ENCODE assay signal across 15 cellular contexts in the genomic region with DNA sequence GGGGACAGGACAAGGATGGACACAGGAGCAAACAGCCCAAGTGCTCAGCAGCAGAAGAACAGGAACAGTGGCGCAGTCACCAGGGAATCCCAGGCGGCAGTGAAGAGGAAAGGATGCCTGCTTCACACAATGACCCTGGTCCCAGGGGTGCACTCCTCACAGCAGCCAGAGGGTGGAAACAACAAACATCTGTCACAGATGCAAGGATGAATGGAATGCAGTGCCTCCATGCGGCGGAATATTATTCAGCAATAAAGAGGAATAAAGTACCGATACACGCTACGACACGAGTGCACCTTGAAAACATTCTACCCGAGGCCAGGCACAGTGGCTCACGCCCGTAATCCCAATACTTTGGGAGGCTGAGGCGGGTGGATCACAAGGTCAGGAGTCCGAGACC. TPM values are rescaled to one million over a fixed set of nuclear protein-coding genes. Genes with fewer than 3 reads are reported as not detected.
A peak's percentile ranks its signal among the peaks of the same experiment; 100 is the strongest.
DNase-seq lines count a peak whose midpoint lies in the region; ATAC-seq, FAIRE-seq and TF ChIP-seq lines count a peak whose summit lies in the region.
"Had no signal": no experiment of that assay in that cellular context is flagged by ENCODE, and none has a peak within 500 bp of the region (broad histone marks: within the 10 kb centered on the region; RNA-seq: fewer than 3 reads in every experiment).

No MANE protein-coding gene starts in this region.

- peak overlapping the region; percentile 60 for H3K18ac ChIP-seq in H1 (ENCODE audit: extremely low read depth, low read length)
- H3K18ac ChIP-seq in mesenchymal stem cell (ENCODE audit: low read depth in 1 of 2, low read length in 2 of 2) = no peak overlapping the region

- H3K4me1 ChIP-seq in H1 (replicated peaks in 1 of 4; ENCODE audit: control insufficient read depth in 3 of 4, insufficient read depth in 4 of 4, low read length in 3 of 4) (peaks cover 2 to 15% (median 8%) of the 10 kb centered on the region in 4 experiments), mesenchymal stem cell (ENCODE audit: control insufficient read depth, insufficient read depth, low read depth, low read length) (peaks cover 39% of the 10 kb centered on the region), tibial artery (peaks cover 0 to 64% (median 47%) of the 10 kb centered on the region in 4 donors)

- WGBS in H1 (ENCODE audit: extremely low coverage in 1 of 2, insufficient coverage in 1 of 2, insufficient read length in 1 of 2, insufficient replicate concordance in 2 of 2, low coverage in 1 of 2, low lambda C conversion rate in 2 of 2, missing lambda C conversion rate in 1 of 2), 2 experiments = 93% methylated on average over 13 of the region's 13 CpGs; no CpG with 5 or more reads in 1 of the 2 experiments
- WGBS in mesenchymal stem cell = 93% methylated on average over 13 of the region's 13 CpGs

- H2BK20ac ChIP-seq in H1 (ENCODE audit: low read length) = no peak overlapping the region

- H3K36me3 ChIP-seq in H1 (ENCODE audit: control insufficient read depth in 2 of 4, insufficient read depth in 4 of 4, low read length in 3 of 4) (peaks cover 30 to 72% (median 47%) of the 10 kb centered on the region in 4 experiments), mesenchymal stem cell (ENCODE audit: control insufficient read depth in 1 of 2, insufficient read depth in 2 of 2, low read depth in 1 of 2, low read length in 2 of 2) (peaks cover 65 to 73% of the 10 kb centered on the region in 2 experiments), tibial artery (peaks cover 31 to 63% (median 40%) of the 10 kb centered on the region in 3 donors)

- no peak overlapping the region for H3K56ac ChIP-seq in H1 (replicated peaks; ENCODE audit: insufficient read length, low read depth, low read length)

- H3K27me3 Mint-ChIP-seq in T-helper 17 cell = no peaks in the 10 kb centered on the region
- H3K27me3 Mint-ChIP-seq: activated CD4-positive, alpha-beta T cell treated with anti-CD3 and anti-CD28 coated beads for 36 hours had no signal

- TF ChIP-seq RAD21 in H1 (IDR thresholded peaks at IDR 0.05 in 1 of 2, conservative IDR thresholded peaks at IDR 0.05 in 1 of 2; ENCODE audit: low read depth in 2 of 2, low read length in 2 of 2) = no peak

- no peak overlapping the region for H3K4ac ChIP-seq in H1 (replicated peaks; ENCODE audit: insufficient read length, low read depth, low read length)
- no peak overlapping the region for H3K4ac ChIP-seq in mesenchymal stem cell (ENCODE audit: low read depth in 1 of 2, low read length in 2 of 2)

- no peak overlapping the region for H4K91ac ChIP-seq in H1 (replicated peaks; ENCODE audit: insufficient read length, low read length)
- no peak overlapping the region for H4K91ac ChIP-seq in mesenchymal stem cell (ENCODE audit: low read length)

- no peaks in the 10 kb centered on the region for H3K27me3 ChIP-seq in H1 (replicated peaks in 1 of 4; ENCODE audit: control insufficient read depth in 3 of 4, extremely low read depth in 1 of 4, insufficient read depth in 3 of 4, low read length in 3 of 4)
- no peaks in the 10 kb centered on the region for H3K27me3 ChIP-seq in mesenchymal stem cell (ENCODE audit: control insufficient read depth in 1 of 2, insufficient read depth in 1 of 2, low read length in 2 of 2)
- no peaks in the 10 kb centered on the region for H3K27me3 ChIP-seq in tibial artery

- no peak overlapping the region for H2BK120ac ChIP-seq in H1 (replicated peaks; ENCODE audit: low read depth, low read length)
- no peak overlapping the region for H2BK120ac ChIP-seq in mesenchymal stem cell (ENCODE audit: low read depth, low read length)

- H3K14ac ChIP-seq in H1 (ENCODE audit: insufficient read length) (no peak overlapping the region), mesenchymal stem cell (ENCODE audit: low read length in 2 of 2) (peak overlapping the region in 1 of 2 experiments; percentile 80)

- no peak for TF ChIP-seq POLR2A in H1 (IDR thresholded peaks at IDR 0.05; ENCODE audit: control extremely low read depth in 1 of 2, low read depth in 2 of 2, low read length in 2 of 2)

- H4K5ac ChIP-seq in H1 (ENCODE audit: insufficient read length, low read depth, low read length) = no peak overlapping the region

- peak overlapping the region; percentile 12; the same call in 1 of the 2 replicates for H2BK5ac ChIP-seq in H1 (ENCODE audit: low read depth, low read length)
- no peak overlapping the region for H2BK5ac ChIP-seq in mesenchymal stem cell (ENCODE audit: low read depth, low read length, poor library complexity, severe bottlenecking)

- no peak overlapping the region for H3K4me3 ChIP-seq in H1 (ENCODE audit: extremely low read depth in 1 of 4, insufficient read depth in 2 of 4, low read depth in 3 of 4, low read length in 4 of 4)
- H3K4me3 ChIP-seq in mesenchymal stem cell (ENCODE audit: insufficient read depth in 1 of 2, low read depth in 1 of 2, low read length in 2 of 2) = no peak overlapping the region
- no peak overlapping the region for H3K4me3 ChIP-seq in tibial artery
- H3K4me3 ChIP-seq: K562 had no signal

- H3K27ac ChIP-seq in H1 (ENCODE audit: low read depth, low read length) (no peak overlapping the region), mesenchymal stem cell (ENCODE audit: low read length, poor library complexity, severe bottlenecking) (peak overlapping the region; percentile 2), tibial artery (peak overlapping the region; percentile 63 to 69)

- intact Hi-C loops in tibial artery (cut with DNase I; ENCODE audit: low total_unique reads) = no loop called here

- H3K36me3 Mint-ChIP-seq in T-helper 17 cell (ENCODE audit: low read depth) = peaks cover 9% of the 10 kb centered on the region

- H3K23ac ChIP-seq in H1 (ENCODE audit: insufficient read length) (no peak overlapping the region), mesenchymal stem cell (ENCODE audit: low read length in 2 of 2) (peak overlapping the region in 1 of 2 experiments; percentile 2)

- POLR2A ChIA-PET in H1 (lab: Charles Lee; ENCODE audit: partially characterized antibody) = interaction anchor here (0.6 to 3.0 kb wide), 4 partner anchors 11 to 20 kb away, joined by 3 to 27 read pairs (median 6); partner anchors contain the start of gene CSNK1E

- no peak for TF ChIP-seq EP300 in H1 (IDR thresholded peaks at IDR 0.05; ENCODE audit: borderline replicate concordance in 1 of 2, low read depth in 2 of 2, low read length in 2 of 2)

- peak overlapping the region; percentile 43 for H3K4me3 Mint-ChIP-seq in T-helper 17 cell
- H3K4me3 Mint-ChIP-seq: activated CD4-positive, alpha-beta T cell treated with anti-CD3 and anti-CD28 coated beads for 36 hours had no signal

- H4K8ac ChIP-seq in H1 (ENCODE audit: extremely low read depth, insufficient read depth, low read length) = no peak overlapping the region
- H4K8ac ChIP-seq in mesenchymal stem cell (ENCODE audit: low read length) = no peak overlapping the region

- ATAC-seq in T-helper 17 cell = no peak
- ATAC-seq in GM19452 (IDR thresholded peaks at IDR 0.05; ENCODE audit: unreplicated experiment) = no peak
- ATAC-seq: activated CD4-positive, alpha-beta T cell treated with anti-CD3 and anti-CD28 coated beads for 36 hours; K562; left lobe of liver had no signal

- TF ChIP-seq CTCF in H1 (IDR thresholded peaks at IDR 0.05; ENCODE audit: control extremely low read depth in 1 of 3, insufficient read depth in 1 of 3, low read depth in 1 of 3, low read length in 3 of 3) = peak; percentile 12 to 40 (median 39); a peak in 3 of 4 replicates
- peak in 1 of 2 experiments; percentile 14 for TF ChIP-seq CTCF in tibial artery (IDR thresholded peaks at IDR 0.05)

- DNase-seq in T-helper 17 cell (no peak), H1 (ENCODE audit: low read depth in 1 of 2, low spot score in 2 of 2) (no peak), mesenchymal stem cell (peak; percentile 37), tibial artery (no peak), G401 (ENCODE audit: low spot score) (no peak), iPS-NIHi11 (ENCODE audit: low spot score) (no peak), NCI-H146 treated with DMSO at 0.1 percent for 48 hours (lab: John Stamatoyannopoulos, UW; ENCODE audit: unreplicated experiment) (no peak)
- DNase-seq: activated CD4-positive, alpha-beta T cell treated with anti-CD3 and anti-CD28 coated beads for 36 hours; activated effector memory CD4-positive, alpha-beta T cell treated with anti-CD3 and anti-CD28 coated beads, Interleukin-2, amount 50 U/mL, for 16 hours; NCI-H187; stimulated activated naive CD4-positive, alpha-beta T cell treated with Interleukin-2 at 50 U/mL for 16 hours; SW 1271 had no signal

- no peak overlapping the region for H2BK15ac ChIP-seq in H1 (ENCODE audit: low read length)
- H2BK15ac ChIP-seq in mesenchymal stem cell (ENCODE audit: low read depth, poor library complexity, severe bottlenecking) = no peak overlapping the region

- H3K9me3 ChIP-seq in T-helper 17 cell (ENCODE audit: control insufficient read depth, low read length, poor library complexity, severe bottlenecking) (no peaks in the 10 kb centered on the region), H1 (ENCODE audit: insufficient read depth in 2 of 2, low read depth in 1 of 2, low read length in 1 of 2) (no peaks in the 10 kb centered on the region), mesenchymal stem cell (ENCODE audit: control insufficient read depth, low read length) (no peaks in the 10 kb centered on the region), tibial artery (no peaks in the 10 kb centered on the region)

- H2AK5ac ChIP-seq in H1 (ENCODE audit: low read depth, low read length) (no peak overlapping the region), mesenchymal stem cell (ENCODE audit: low read length, severe bottlenecking) (no peak overlapping the region)

- H3K4me2 ChIP-seq in H1 (ENCODE audit: insufficient read depth in 1 of 2, low read depth in 2 of 2, low read length in 2 of 2) (no peak overlapping the region; a peak in 1 of 4 replicates), mesenchymal stem cell (ENCODE audit: low read length, poor library complexity, severe bottlenecking) (no peak overlapping the region)

- H3K4me1 Mint-ChIP-seq in T-helper 17 cell = peaks cover 37% of the 10 kb centered on the region

- in situ Hi-C loops in G401 (cut with HindIII; ENCODE audit: low sequenced_read_pairs) = no loop called here

- no peak overlapping the region for H2BK12ac ChIP-seq in H1 (ENCODE audit: low read depth, low read length)
- no peak overlapping the region for H2BK12ac ChIP-seq in mesenchymal stem cell (ENCODE audit: low read length in 2 of 2)

- H2AFZ ChIP-seq in H1 (ENCODE audit: low read length) = no peak overlapping the region
- no peak overlapping the region for H2AFZ ChIP-seq in mesenchymal stem cell (ENCODE audit: low read depth, low read length)

- no peak overlapping the region for H3K9ac ChIP-seq in H1 (replicated peaks in 1 of 4; ENCODE audit: extremely low read depth in 1 of 4, low read depth in 3 of 4, low read length in 3 of 4)
- H3K9ac ChIP-seq in mesenchymal stem cell (ENCODE audit: low read length) = peak overlapping the region; percentile 72

- no peaks in the 10 kb centered on the region for H3K23me2 ChIP-seq in H1 (ENCODE audit: low read depth, low read length)

- peaks cover 47 to 52% of the 10 kb centered on the region in 2 experiments for H4K20me1 ChIP-seq in H1 (replicated peaks in 1 of 2; ENCODE audit: control insufficient read depth in 1 of 2, insufficient read depth in 2 of 2, low read length in 2 of 2)

- CTCF ChIA-PET in H1 (lab: Charles Lee; ENCODE audit: partially characterized antibody) = interaction anchor here (0.7 to 4.9 kb wide), 6 partner anchors 9 to 50 kb away, joined by 3 to 43 read pairs (median 10); no protein-coding TSS in a partner anchor

- peaks cover 22% of the 10 kb centered on the region for H3K79me1 ChIP-seq in H1 (ENCODE audit: low read depth, low read length)
- H3K79me1 ChIP-seq in mesenchymal stem cell (replicated peaks; ENCODE audit: low read length, poor library complexity, severe bottlenecking) = peaks cover 13% of the 10 kb centered on the region

- peak overlapping the region; percentile 70 for H3K27ac Mint-ChIP-seq in T-helper 17 cell
- H3K27ac Mint-ChIP-seq: activated CD4-positive, alpha-beta T cell treated with anti-CD3 and anti-CD28 coated beads for 36 hours had no signal

- no peak for FAIRE-seq in H1 (lab: Jason Lieb, UNC)
- FAIRE-seq: K562 had no signal

- peaks cover 27 to 75% of the 10 kb centered on the region in 2 experiments for H3K79me2 ChIP-seq in H1 (ENCODE audit: control insufficient read depth in 1 of 2, insufficient read depth in 2 of 2, low read length in 2 of 2)

RNA-seq across cellular contexts. Expression of gene CSNK1E, which starts 12.7 kb away (rescaled TPM):
- 100 to 1,000 TPM; 157 to 174 TPM for total RNA-seq in T-helper 17 cell
- total RNA-seq in H1 (2021; fragmentation: NEBNext Ultra II Directional; extraction: Animal tissue kit (Norgen Biotek cat#: 25700)) = 244 and 247 TPM in 2 replicates
- 263 and 387 TPM in 2 replicates for polyA plus RNA-seq in H1 (2011; rRNA removed)
- 335 TPM for polyA plus RNA-seq in H1 (2011; cell fraction: cytosol; rRNA removed)
- 537 TPM for polyA plus RNA-seq in H1 (2011; cell fraction: nucleus; rRNA removed)
- polyA plus RNA-seq in H1 (2012, experiment 1 of 2) = 185 to 231 TPM (median 213 TPM) in 4 replicates
- 133 TPM for polyA plus RNA-seq in H1 (2012, experiment 2 of 2)
- polyA plus RNA-seq in H1 (2013, experiment 1 of 2) = 177 TPM
- 168 TPM for polyA plus RNA-seq in H1 (2013, experiment 2 of 2)
- polyA minus RNA-seq in H1 (2011; rRNA and poly(A)+ RNA removed) = 183 and 358 TPM in 2 replicates
- 170 TPM for polyA minus RNA-seq in H1 (2011; cell fraction: cytosol; rRNA and poly(A)+ RNA removed)
- 213 TPM for polyA minus RNA-seq in H1 (2011; cell fraction: nucleus; rRNA and poly(A)+ RNA removed)
- polyA plus RNA-seq in mesenchymal stem cell (2013, experiment 1 of 2) = 175 TPM
- 170 TPM for polyA plus RNA-seq in mesenchymal stem cell (2013, experiment 2 of 2)
- total RNA-seq in G401 (2014; rRNA removed; shearing (Covaris generic)) = 94.4 and 129 TPM in 2 replicates

RNA-seq across cellular contexts. Expression of gene TMEM184B, which starts 31.7 kb away (rescaled TPM):
- 10 to 100 TPM; 53.3 TPM for total RNA-seq in T-helper 17 cell
- 79.9 and 81.0 TPM in 2 replicates for total RNA-seq in H1 (2021; fragmentation: NEBNext Ultra II Directional; extraction: Animal tissue kit (Norgen Biotek cat#: 25700))
- polyA plus RNA-seq in H1 (2011; rRNA removed) = 41.6 and 70.6 TPM in 2 replicates
- 29.5 TPM for polyA plus RNA-seq in H1 (2011; cell fraction: cytosol; rRNA removed)
- 55.9 TPM for polyA plus RNA-seq in H1 (2011; cell fraction: nucleus; rRNA removed)
- 34.1 to 60.3 TPM (median 56.8 TPM) in 4 replicates for polyA plus RNA-seq in H1 (2012, experiment 1 of 2)
- polyA plus RNA-seq in H1 (2012, experiment 2 of 2) = 49.3 TPM
- 57.6 TPM for polyA plus RNA-seq in H1 (2013, experiment 1 of 2)
- 64.6 TPM for polyA plus RNA-seq in H1 (2013, experiment 2 of 2)
- 31.7 and 53.2 TPM in 2 replicates for polyA minus RNA-seq in H1 (2011; rRNA and poly(A)+ RNA removed)
- polyA minus RNA-seq in H1 (2011; cell fraction: cytosol; rRNA and poly(A)+ RNA removed) = 60.0 TPM
- 32.2 TPM for polyA minus RNA-seq in H1 (2011; cell fraction: nucleus; rRNA and poly(A)+ RNA removed)
- 71.3 TPM for polyA plus RNA-seq in mesenchymal stem cell (2013, experiment 1 of 2)
- polyA plus RNA-seq in mesenchymal stem cell (2013, experiment 2 of 2) = 71.6 TPM
- 16.2 and 20.5 TPM in 2 replicates for total RNA-seq in G401 (2014; rRNA removed; shearing (Covaris generic))
